In genomic region chr19:1008268-1009042, GRCh38 we compare ENCODE assay signal across 1 cellular context.
TF ChIP-seq lines count a peak whose summit lies in the region.

No MANE protein-coding gene starts in this region.

TF ChIP-seq in HepG2, 621 proteins besides CTCF, POLR2A, EP300 and RAD21:
- TF ChIP-seq KAT8 (CRISPR knock-in tag; IDR thresholded peaks at IDR 0.05): no peak
- TF ChIP-seq ZIK1 (CRISPR knock-in tag; IDR thresholded peaks at IDR 0.05; ENCODE audit: borderline replicate concordance, low read depth): no peak
- no peak for TF ChIP-seq KAT7 (CRISPR knock-in tag; IDR thresholded peaks at IDR 0.05; ENCODE audit: borderline replicate concordance)
- no peak for TF ChIP-seq MXD1 (CRISPR knock-in tag; IDR thresholded peaks at IDR 0.05)
- TF ChIP-seq FOXM1 (CRISPR knock-in tag; IDR thresholded peaks at IDR 0.05): no peak
- no peak for TF ChIP-seq IKZF4 (CRISPR knock-in tag; IDR thresholded peaks at IDR 0.05; ENCODE audit: borderline replicate concordance, low read depth, not compliant biosample characterization)
- TF ChIP-seq FOXO1 (CRISPR knock-in tag; IDR thresholded peaks at IDR 0.05): no peak
- TF ChIP-seq ZNF687 (CRISPR knock-in tag; IDR thresholded peaks at IDR 0.05): peak; percentile 22; the same call in 1 of the 2 replicates
- no peak for TF ChIP-seq ZNF775 (CRISPR knock-in tag; IDR thresholded peaks at IDR 0.05; ENCODE audit: borderline replicate concordance)
- TF ChIP-seq SOX13 (IDR thresholded peaks at IDR 0.05): no peak
- TF ChIP-seq SOX13 (CRISPR knock-in tag; conservative IDR thresholded peaks at IDR 0.05 in 1 of 2, IDR thresholded peaks at IDR 0.05 in 1 of 2): no peak
- no peak for TF ChIP-seq PRDM15 (CRISPR knock-in tag; IDR thresholded peaks at IDR 0.05)
- TF ChIP-seq KLF12 (CRISPR knock-in tag; IDR thresholded peaks at IDR 0.05; ENCODE audit: borderline replicate concordance): no peak
- TF ChIP-seq ATF1 (CRISPR knock-in tag; IDR thresholded peaks at IDR 0.05): no peak
- no peak for TF ChIP-seq MNT (IDR thresholded peaks at IDR 0.05)
- TF ChIP-seq ZNF446 (CRISPR knock-in tag; IDR thresholded peaks at IDR 0.05): no peak
- TF ChIP-seq ETV5 (CRISPR knock-in tag; IDR thresholded peaks at IDR 0.05; ENCODE audit: borderline replicate concordance): no peak
- TF ChIP-seq AGO2 (optimal IDR thresholded peaks at IDR 0.05; ENCODE audit: low read depth, low read length): peak; percentile 93
- no peak for TF ChIP-seq PBX2 (CRISPR knock-in tag; IDR thresholded peaks at IDR 0.05)
- no peak for TF ChIP-seq SETDB1 (CRISPR knock-in tag; IDR thresholded peaks at IDR 0.05; ENCODE audit: borderline replicate concordance)
- TF ChIP-seq AKAP8 (CRISPR knock-in tag; IDR thresholded peaks at IDR 0.05): 0 out of 2 replicates have a peak, but pooled peaks have one; percentile 28
- no peak for TF ChIP-seq BORCS8-MEF2B (CRISPR knock-in tag; IDR thresholded peaks at IDR 0.05)
- TF ChIP-seq HMGXB3 (CRISPR knock-in tag; IDR thresholded peaks at IDR 0.05; ENCODE audit: borderline replicate concordance): no peak
- peak; percentile 26; the same call in 1 of the 2 replicates for TF ChIP-seq ZBTB33 (CRISPR knock-in tag; IDR thresholded peaks at IDR 0.05)
- no peak for TF ChIP-seq ZNF468 (CRISPR knock-in tag; IDR thresholded peaks at IDR 0.05)
